In genomic region chr5:78472469-78473106, GRCh38 we compare ENCODE assay signal across 13 cellular contexts.
DNase-seq lines count a peak whose midpoint lies in the region; ATAC-seq, FAIRE-seq and TF ChIP-seq lines count a peak whose summit lies in the region.
"Had no signal": no experiment of that assay in that cellular context is flagged by ENCODE, and none has a peak within 500 bp of the region (broad histone marks: within the 10 kb centered on the region; RNA-seq: fewer than 3 reads in every experiment).

No MANE protein-coding gene starts in this region.

- FAIRE-seq in K562 (lab: Jason Lieb, UNC): peak; percentile 46

- H3K4me2 ChIP-seq in Loucy (ENCODE audit: low read depth, low read length, poor library complexity, severe bottlenecking) (no peak overlapping the region), K562 (ENCODE audit: insufficient read depth, low read length) (no peak overlapping the region)

- BruUV-seq in Caco-2 (replicated peaks; lab: Mats Ljungman, UMichigan) (no TSS peak), K562 (replicated peaks; lab: Mats Ljungman, UMichigan) (no TSS peak)

- no peaks in the 10 kb centered on the region for H3F3A ChIP-seq in Loucy (ENCODE audit: low read depth)

- TF ChIP-seq POLR2A in K562 (conservative IDR thresholded peaks at IDR 0.05): no peak

- H3K9me3 ChIP-seq in Caco-2 (no peaks in the 10 kb centered on the region), Loucy (ENCODE audit: insufficient read depth, low read depth, low read length) (no peaks in the 10 kb centered on the region), K562 (replicated peaks; ENCODE audit: control insufficient read depth, insufficient read depth, low read depth, low read length) (no peaks in the 10 kb centered on the region)
- H3K9me3 ChIP-seq: spleen had no signal

- CTCF ChIA-PET in Caco-2 (lab: Charles Lee): no interaction called here
- CTCF ChIA-PET in K562 (lab: Yijun Ruan, JAX; ENCODE audit: low intra/inter-chr PET ratio): interaction anchor here (0.6 to 1.1 kb wide), 3 partner anchors 155 to 418 kb away, joined by 4 read pairs; no protein-coding TSS in a partner anchor

- peak; percentile 6 to 49 for TF ChIP-seq CTCF in Caco-2 (IDR thresholded peaks at IDR 0.05; ENCODE audit: insufficient read depth in 1 of 2, low read depth in 1 of 2, low read length in 1 of 2, severe bottlenecking in 1 of 2, unreplicated experiment in 1 of 2)
- TF ChIP-seq CTCF in Loucy (conservative IDR thresholded peaks at IDR 0.05; ENCODE audit: low read length): peak; percentile 55
- peak in 2 of 3 experiments; percentile 42 to 67; a peak in 4 of 6 replicates for TF ChIP-seq CTCF in K562 (IDR thresholded peaks at IDR 0.05 in 2 of 3, conservative IDR thresholded peaks at IDR 0.05 in 1 of 3; ENCODE audit: insufficient read depth in 2 of 3, low read depth in 1 of 3, low read length in 3 of 3)

- H3K4me1 ChIP-seq in Caco-2 (no peaks in the 10 kb centered on the region), Loucy (ENCODE audit: insufficient read depth, low read length, poor library complexity, severe bottlenecking) (peaks cover 5% of the 10 kb centered on the region), K562 (replicated peaks in 1 of 2; ENCODE audit: control insufficient read depth in 2 of 2, insufficient read depth in 2 of 2, low read length in 2 of 2) (peaks cover 0 to 23% of the 10 kb centered on the region in 2 experiments; a peak in 3 of 5 replicates)

- no peaks in the 10 kb centered on the region for H3K27me3 Mint-ChIP-seq in Caco-2 (ENCODE audit: insufficient read depth, unreplicated experiment)
- H3K27me3 Mint-ChIP-seq: IgD-negative memory B cell, memory B cell had no signal

- ATAC-seq in K562 (peak; percentile 93), left colon (no peak), HG03095 (IDR thresholded peaks at IDR 0.05; ENCODE audit: unreplicated experiment) (no peak)

- intact Hi-C loops in Caco-2 (cut with micrococcal nuclease; ENCODE audit: unreplicated experiment) (loop anchor here (1.0 to 5.0 kb wide), 2 partner anchors 61 to 155 kb away; no protein-coding TSS in a partner anchor), K562 (cut with micrococcal nuclease) (loop anchor here (1.0 to 10.0 kb wide), 5 partner anchors 61 to 492 kb away; no protein-coding TSS in a partner anchor), left colon (cut with DNase I, micrococcal nuclease) (no loop called here)

- no peaks in the 10 kb centered on the region for H3K9me2 ChIP-seq in Loucy (replicated peaks; ENCODE audit: low read depth, low read length)

- no peak overlapping the region for H3K27ac Mint-ChIP-seq in Caco-2 (ENCODE audit: unreplicated experiment)
- H3K27ac Mint-ChIP-seq: IgD-negative memory B cell, memory B cell had no signal

- no peaks in the 10 kb centered on the region for H3K9me1 ChIP-seq in K562 (ENCODE audit: control insufficient read depth, insufficient read depth, low read length)

- H4K20me1 ChIP-seq in Loucy (ENCODE audit: insufficient read depth, low read length, poor library complexity, severe bottlenecking): no peaks in the 10 kb centered on the region
- H4K20me1 ChIP-seq in K562 (replicated peaks; ENCODE audit: control insufficient read depth, insufficient read depth, low read length): no peaks in the 10 kb centered on the region

- TF ChIP-seq RAD21 in K562 (CRISPR knock-in tag; conservative IDR thresholded peaks at IDR 0.05 in 1 of 2, IDR thresholded peaks at IDR 0.05 in 1 of 2): peak; percentile 65 to 88

- H3K27me3 ChIP-seq in Caco-2 (replicated peaks; ENCODE audit: control insufficient read depth, insufficient read depth, low read length): no peaks in the 10 kb centered on the region
- H3K27me3 ChIP-seq in Loucy (ENCODE audit: insufficient read depth, low read length, poor library complexity, severe bottlenecking): no peaks in the 10 kb centered on the region
- no peaks in the 10 kb centered on the region for H3K27me3 ChIP-seq in K562 (ENCODE audit: control insufficient read depth in 2 of 2, insufficient read depth in 2 of 2, low read length in 2 of 2)
- H3K27me3 ChIP-seq: spleen had no signal

- H3K36me3 Mint-ChIP-seq in Caco-2 (ENCODE audit: insufficient read depth, unreplicated experiment): no peaks in the 10 kb centered on the region

- DNase-seq in Caco-2: peak in 1 of 2 experiments; percentile 21
- peak in 2 of 4 experiments; percentile 27 to 45 for DNase-seq in K562 (ENCODE audit: extremely low read depth in 1 of 4, low spot score in 3 of 4)
- DNase-seq in kidney tubule cell (ENCODE audit: low spot score): peak; percentile 18
- DNase-seq in left colon: no peak
- DNase-seq in NCI-H345 (lab: John Stamatoyannopoulos, UW): no peak
- DNase-seq in T-helper 1 cell: no peak
- DNase-seq: activated CD4-positive, alpha-beta T cell treated with anti-CD3 and anti-CD28 coated beads for 48 hours; spleen had no signal

- no peaks in the 10 kb centered on the region for H3K9me3 Mint-ChIP-seq in Caco-2 (ENCODE audit: unreplicated experiment)
- H3K9me3 Mint-ChIP-seq: IgD-negative memory B cell, memory B cell had no signal

- H2AFZ ChIP-seq in Loucy (ENCODE audit: low read length) (no peak overlapping the region), K562 (ENCODE audit: low read depth, low read length) (no peak overlapping the region)

- H3K4me3 ChIP-seq in Caco-2 (ENCODE audit: low read depth, low read length) (no peak overlapping the region), Loucy (ENCODE audit: low read length, poor library complexity, severe bottlenecking) (no peak overlapping the region), K562 (no peak overlapping the region)
- H3K4me3 ChIP-seq: spleen had no signal

- no peaks in the 10 kb centered on the region for H3K36me3 ChIP-seq in Caco-2 (ENCODE audit: control insufficient read depth, insufficient read depth, low read length)
- H3K36me3 ChIP-seq in Loucy (ENCODE audit: insufficient read depth, low read length): no peaks in the 10 kb centered on the region
- H3K36me3 ChIP-seq in K562 (ENCODE audit: control insufficient read depth, insufficient read depth, low read length): no peaks in the 10 kb centered on the region; the same call in 2 of the 3 replicates

- no peaks in the 10 kb centered on the region for H3K4me1 Mint-ChIP-seq in Caco-2 (ENCODE audit: low read depth, unreplicated experiment)

- H3K79me2 ChIP-seq in Loucy (ENCODE audit: insufficient read depth, low read length): no peaks in the 10 kb centered on the region
- H3K79me2 ChIP-seq in K562 (ENCODE audit: control insufficient read depth, insufficient read depth, low read length): no peaks in the 10 kb centered on the region

- no peak for TF ChIP-seq EP300 in K562 (IDR thresholded peaks at IDR 0.05; ENCODE audit: low read length)

- no peak overlapping the region for H3K4me3 Mint-ChIP-seq in Caco-2 (ENCODE audit: unreplicated experiment)
- H3K4me3 Mint-ChIP-seq: IgD-negative memory B cell, memory B cell had no signal

- in situ Hi-C loops in K562 (cut with MboI): no loop called here

- H3K9ac ChIP-seq in Loucy (ENCODE audit: low read depth, low read length, poor library complexity, severe bottlenecking) (no peak overlapping the region), K562 (ENCODE audit: insufficient read depth in 1 of 2, low read depth in 2 of 2, low read length in 2 of 2) (no peak overlapping the region)

- H3K27ac ChIP-seq in K562 (ENCODE audit: extremely low read depth, low read depth, low read length): peak overlapping the region; percentile 26; the same call in 1 of the 3 replicates
- H3K27ac ChIP-seq: epithelial cell of prostate, spleen had no signal

- POLR2A ChIA-PET in Caco-2 (lab: Charles Lee) (no interaction called here), K562 (lab: Yijun Ruan, JAX) (no interaction called here)

TF ChIP-seq in K562, 482 proteins besides CTCF, POLR2A, EP300 and RAD21:
- TF ChIP-seq ZNF263 (CRISPR knock-in tag; IDR thresholded peaks at IDR 0.05; ENCODE audit: borderline replicate concordance) (no peak), ARID3A (IDR thresholded peaks at IDR 0.05; ENCODE audit: borderline replicate concordance, low read depth, low read length) (peak; percentile 62; the same call in 1 of the 2 replicates), PRPF4 (IDR thresholded peaks at IDR 0.05; ENCODE audit: insufficient read depth, low read depth, low read length, poor library complexity, severe bottlenecking) (no peak), CEBPB (tag; IDR thresholded peaks at IDR 0.05) (peak; percentile 74), SMC3 (conservative IDR thresholded peaks at IDR 0.05; ENCODE audit: insufficient read depth, low read depth, low read length) (peak; percentile 30; the same call in 1 of the 2 replicates), CEBPG (CRISPR knock-in tag; IDR thresholded peaks at IDR 0.05) (no peak), CEBPG (tag; conservative IDR thresholded peaks at IDR 0.05 in 1 of 2, IDR thresholded peaks at IDR 0.05 in 1 of 2) (peak in 1 of 2 experiments; percentile 70; a peak in 2 of 4 replicates), DEAF1 (CRISPR knock-in tag; IDR thresholded peaks at IDR 0.05) (0 out of 2 replicates have a peak, but pooled peaks have one; percentile 36)
TF ChIP-seq in K562: peak in this region for 5.

Comparison
In these comparisons a context has a peak if more than half of its experiments do, and no peak if none do; other contexts are left out.
1. intact Hi-C loops: an anchor here in Caco-2 (1.0 to 5.0 kb wide) and K562 (1.0 to 10.0 kb wide); none called in left colon.